14 cellular contexts compared by ENCODE assay signal in the genomic region with DNA sequence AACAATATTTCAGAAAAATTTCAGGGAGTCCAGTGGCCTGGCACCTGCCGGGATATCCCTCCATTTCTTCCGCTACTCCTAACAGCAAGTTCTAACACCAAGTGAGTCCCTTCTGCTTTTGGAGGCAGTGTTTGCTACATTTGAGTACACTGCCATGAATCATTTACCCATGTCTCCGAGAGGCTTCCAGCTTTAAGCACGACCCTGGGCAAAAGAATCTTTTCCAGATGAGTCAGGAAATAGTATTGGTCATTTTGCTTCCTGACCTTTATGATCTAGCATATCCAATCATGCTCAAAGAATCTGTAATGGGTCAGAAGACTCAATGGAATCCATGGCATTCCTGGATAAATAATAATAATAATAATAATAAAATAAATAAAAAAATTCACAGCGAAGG.
DNase-seq lines count a peak whose midpoint lies in the region; ATAC-seq and TF ChIP-seq lines count a peak whose summit lies in the region.
"Had no signal": no experiment of that assay in that cellular context is flagged by ENCODE, and none has a peak within 500 bp of the region (broad histone marks: within the 10 kb centered on the region; RNA-seq: fewer than 3 reads in every experiment).

No MANE protein-coding gene starts in this region.

- no peak for TF ChIP-seq CTCF in AG04449 (IDR thresholded peaks at IDR 0.05; ENCODE audit: insufficient read depth, low read length, missing control alignments)
- no peak for TF ChIP-seq CTCF in astrocyte of the spinal cord (IDR thresholded peaks at IDR 0.05; ENCODE audit: low read depth, low read length)
- no peak for TF ChIP-seq CTCF in kidney epithelial cell (IDR thresholded peaks at IDR 0.05; ENCODE audit: insufficient read depth, low read length, poor library complexity, severe bottlenecking)
- TF ChIP-seq CTCF in GM10266 (IDR thresholded peaks at IDR 0.05; ENCODE audit: control insufficient read depth, insufficient read depth, low read depth, missing control alignments): no peak

- H3K36me3 ChIP-seq in kidney epithelial cell (ENCODE audit: control insufficient read depth, insufficient read depth, low read length): no peaks in the 10 kb centered on the region
- H3K36me3 ChIP-seq: BLaER1 treated with 17β-estradiol and CSF1 and Interleukin-3, amounts not matched to agents 10 nM and 100 nM; gastroesophageal sphincter; SJCRH30 had no signal

- peak; percentile 94 for DNase-seq in AG04449 (ENCODE audit: low read depth, low spot score)
- peak; percentile 93 for DNase-seq in HT1080 (ENCODE audit: low read depth)
- DNase-seq in astrocyte of the spinal cord (ENCODE audit: low read depth, low spot score): peak; percentile 94
- peak; percentile 95 for DNase-seq in kidney epithelial cell (ENCODE audit: low read depth)
- no peak for DNase-seq in activated gamma-delta T cell (lab: John Stamatoyannopoulos, UW)
- DNase-seq in GM10266 (ENCODE audit: extremely low spot score): no peak
- DNase-seq in activated CD4-positive, alpha-beta T cell treated with anti-CD3 and anti-CD28 coated beads for 4 hours: no peak
- DNase-seq: activated CD4-positive, alpha-beta T cell treated with anti-CD3 and anti-CD28 coated beads for 1 hour; NCI-H510A; SJCRH30 had no signal

- no peaks in the 10 kb centered on the region for H3K27me3 ChIP-seq in kidney epithelial cell (ENCODE audit: control insufficient read depth, insufficient read depth, low read length)
- H3K27me3 ChIP-seq: BLaER1 treated with 17β-estradiol and CSF1 and Interleukin-3, amounts not matched to agents 10 nM and 100 nM; gastroesophageal sphincter; SJCRH30 had no signal

- H3K4me3 ChIP-seq in AG04449 (ENCODE audit: low read depth, low read length) (no peak overlapping the region), astrocyte of the spinal cord (ENCODE audit: low read depth, low read length) (no peak overlapping the region), kidney epithelial cell (ENCODE audit: low read depth, low read length) (no peak overlapping the region)
- H3K4me3 ChIP-seq: BLaER1 treated with 17β-estradiol and CSF1 and Interleukin-3, amounts not matched to agents 10 nM and 100 nM; gastroesophageal sphincter; SJCRH30 had no signal

- ATAC-seq in HG02938 (IDR thresholded peaks at IDR 0.05; ENCODE audit: unreplicated experiment): no peak
- ATAC-seq: gastroesophageal sphincter, HCT116 had no signal

- POLR2A ChIA-PET in AG04449 (lab: Yijun Ruan, JAX): interaction anchor here (0.6 to 1.6 kb wide), 6 partner anchors 27 to 624 kb away, joined by 3 to 5 read pairs (median 3); a partner anchor contains a TSS

- in situ Hi-C loops in astrocyte of the spinal cord (cut with HindIII; ENCODE audit: low sequenced_read_pairs): no loop called here

- CTCF ChIA-PET in AG04449 (lab: Yijun Ruan, JAX): interaction anchor here (1.0 to 9.3 kb wide), 9 partner anchors 11 to 157 kb away, joined by 3 to 157 read pairs (median 4); no protein-coding TSS in a partner anchor

Comparison
In these comparisons a context has a peak if more than half of its experiments do, and no peak if none do; other contexts are left out.
1. DNase-seq: peak in AG04449 (single experiment), HT1080 (single experiment), astrocyte of the spinal cord (single experiment) and kidney epithelial cell (single experiment); none in activated gamma-delta T cell (single experiment), GM10266 (single experiment) and activated CD4-positive, alpha-beta T cell treated with anti-CD3 and anti-CD28 coated beads for 4 hours (0 of 2).